21 cellular contexts compared by ENCODE assay signal in genomic region chr17:40949406-40949805, GRCh38. TPM values are rescaled to one million over a fixed set of nuclear protein-coding genes. Genes with fewer than 3 reads are reported as not detected.
A peak's percentile ranks its signal among the peaks of the same experiment; 100 is the strongest.
DNase-seq lines count a peak whose midpoint lies in the region; ATAC-seq and TF ChIP-seq lines count a peak whose summit lies in the region.
"Had no signal": no experiment of that assay in that cellular context is flagged by ENCODE, and none has a peak within 500 bp of the region (broad histone marks: within the 10 kb centered on the region; RNA-seq: fewer than 3 reads in every experiment).

No MANE protein-coding gene starts in this region.

- no peak for ATAC-seq in GM18520 (IDR thresholded peaks at IDR 0.05; ENCODE audit: unreplicated experiment)
- no peak for ATAC-seq in foreskin keratinocyte
- ATAC-seq: effector memory CD8-positive, alpha-beta T cell; stimulated activated naive CD8-positive, alpha-beta T cell treated with anti-CD3 and anti-CD28 coated beads, Interleukin-15, Interleukin-2, amounts not matched to agents 100 U/mL and 50 U/mL, for 24 hours; upper lobe of right lung had no signal

- no peaks in the 10 kb centered on the region for H3K27me3 ChIP-seq in foreskin keratinocyte

- no peak overlapping the region for H3K27ac Mint-ChIP-seq in glutamatergic neuron (ENCODE audit: unreplicated experiment)
- H3K27ac Mint-ChIP-seq: effector memory CD8-positive, alpha-beta T cell had no signal

- no peaks in the 10 kb centered on the region for H3K36me3 Mint-ChIP-seq in glutamatergic neuron (ENCODE audit: unreplicated experiment)

- H3K4me1 ChIP-seq in foreskin keratinocyte, result peaks cover 13% of the 10 kb centered on the region
- H3K4me1 ChIP-seq: parathyroid adenoma, upper lobe of right lung had no signal

- TF ChIP-seq CTCF in glutamatergic neuron (IDR thresholded peaks at IDR 0.05; ENCODE audit: partially characterized antibody, unreplicated experiment) (no peak), foreskin keratinocyte (conservative IDR thresholded peaks at IDR 0.05) (no peak)

- DNase-seq in DMS79 treated with DMSO at 0.1 percent for 48 hours (lab: John Stamatoyannopoulos, UW) (peak; percentile 14), DMS79 (lab: John Stamatoyannopoulos, UW) (no peak), NCI-H2081 treated with DMSO at 0.1 percent for 48 hours (lab: John Stamatoyannopoulos, UW) (peak; percentile 34), glutamatergic neuron (peak; percentile 31), retina (peak; percentile 72), DMS114 treated with DMSO at 0.1 percent for 48 hours (lab: John Stamatoyannopoulos, UW; ENCODE audit: unreplicated experiment) (no peak), foreskin keratinocyte (no peak)
- DNase-seq: activated CD4-positive, CD25-positive, alpha-beta regulatory T cell treated with anti-CD3 and anti-CD28 coated beads, Interleukin-2, amount 50 U/mL, for 72 hours; activated effector memory CD4-positive, alpha-beta T cell treated with Interleukin-2 at 50 U/mL for 16 hours; central memory CD4-positive, alpha-beta T cell; effector memory CD8-positive, alpha-beta T cell; GOT3; Kasumi-1; NCI-H187; Right ventricle myocardium superior; stimulated activated naive CD8-positive, alpha-beta T cell treated with anti-CD3 and anti-CD28 coated beads, Interleukin-15, Interleukin-2, amounts not matched to agents 100 U/mL and 50 U/mL, for 24 hours; T-helper 2 cell; upper lobe of right lung had no signal

- H3K4me3 Mint-ChIP-seq in glutamatergic neuron (ENCODE audit: unreplicated experiment), result no peak overlapping the region
- H3K4me3 Mint-ChIP-seq: effector memory CD8-positive, alpha-beta T cell had no signal

- peaks cover 2% of the 10 kb centered on the region for H3K27me3 Mint-ChIP-seq in glutamatergic neuron (ENCODE audit: unreplicated experiment)

- H3K27ac ChIP-seq in foreskin keratinocyte, result no peak overlapping the region
- H3K27ac ChIP-seq: C4-2B, parathyroid adenoma, upper lobe of right lung had no signal

- H3K9me3 Mint-ChIP-seq in glutamatergic neuron (ENCODE audit: unreplicated experiment), result peaks cover 3% of the 10 kb centered on the region
- H3K9me3 Mint-ChIP-seq: effector memory CD8-positive, alpha-beta T cell had no signal

- peaks cover 5% of the 10 kb centered on the region for H3K4me1 Mint-ChIP-seq in glutamatergic neuron (ENCODE audit: low read depth, unreplicated experiment)

RNA-seq across cellular contexts. Expression of gene KRT23, which starts 12.0 kb away (rescaled TPM):
- total RNA-seq in glutamatergic neuron (ENCODE audit: unreplicated experiment) (not detected), foreskin keratinocyte (0.71 and 1.1 TPM in 2 replicates)
- 0.38 and 0.75 TPM in 2 replicates for polyA plus RNA-seq in foreskin keratinocyte
- total RNA-seq: Right ventricle myocardium superior had no signal

RNA-seq across cellular contexts. Expression of gene KRT39, which starts 17.3 kb away (rescaled TPM):
- total RNA-seq in glutamatergic neuron (ENCODE audit: unreplicated experiment) (not detected), foreskin keratinocyte (not detected in 2 replicates)
- not detected in 2 replicates for polyA plus RNA-seq in foreskin keratinocyte
- total RNA-seq: Right ventricle myocardium superior had no signal

RNA-seq across cellular contexts. Expression of gene KRT40, which starts 34.7 kb away (rescaled TPM):
- not detected for total RNA-seq in glutamatergic neuron (ENCODE audit: unreplicated experiment)
- total RNA-seq in foreskin keratinocyte, result not detected in 2 replicates
- not detected in 2 replicates for polyA plus RNA-seq in foreskin keratinocyte
- total RNA-seq: Right ventricle myocardium superior, upper lobe of right lung had no signal

RNA-seq across cellular contexts. Expression of gene KRTAP3-3, which starts 44.6 kb away (rescaled TPM):
- not detected for total RNA-seq in glutamatergic neuron (ENCODE audit: unreplicated experiment)
- not detected in 2 replicates for total RNA-seq in foreskin keratinocyte
- polyA plus RNA-seq in foreskin keratinocyte, result not detected in 2 replicates
- total RNA-seq: Right ventricle myocardium superior, upper lobe of right lung had no signal

RNA-seq across cellular contexts. Expression of gene KRTAP3-2, which starts 50.3 kb away (rescaled TPM):
- total RNA-seq in glutamatergic neuron (ENCODE audit: unreplicated experiment) (not detected), foreskin keratinocyte (not detected in 2 replicates)
- polyA plus RNA-seq in foreskin keratinocyte, result not detected in 2 replicates
- total RNA-seq: Right ventricle myocardium superior, upper lobe of right lung had no signal

Comparison
In these comparisons a context has a peak if more than half of its experiments do, and no peak if none do; other contexts are left out.
1. DNase-seq: peak in DMS79 treated with DMSO at 0.1 percent for 48 hours (single experiment), NCI-H2081 treated with DMSO at 0.1 percent for 48 hours (single experiment), glutamatergic neuron (single experiment) and retina (single experiment); none in DMS79 (single experiment), DMS114 treated with DMSO at 0.1 percent for 48 hours (single experiment) and foreskin keratinocyte (0 of 2).